ENCODE assay signal across 26 cellular contexts in the genomic region with DNA sequence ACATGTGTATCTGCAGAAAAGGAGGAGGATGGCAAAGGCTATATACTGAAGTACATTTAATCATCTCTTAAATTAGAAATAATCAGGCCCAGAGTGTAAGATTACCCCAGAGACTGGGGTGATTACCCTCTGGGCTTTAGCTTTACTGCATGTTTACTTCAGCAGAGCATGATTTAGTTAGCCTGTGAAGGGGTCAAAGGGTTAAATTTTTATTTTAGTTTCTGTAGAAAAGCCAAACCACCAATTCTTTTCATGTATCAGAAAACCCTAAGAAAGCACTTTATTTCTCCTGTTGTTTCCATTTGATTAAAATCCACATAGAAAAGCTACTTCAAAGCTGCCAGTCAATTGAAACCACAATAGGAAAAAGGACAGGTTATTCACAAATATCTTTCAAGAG.
"Had no signal": no experiment of that assay in that cellular context is flagged by ENCODE, and none has a peak within 500 bp of the region (broad histone marks: within the 10 kb centered on the region; RNA-seq: fewer than 3 reads in every experiment).

No MANE protein-coding gene starts in this region.

- H3K36me3 ChIP-seq: heart right ventricle, lower lobe of right lung, neural progenitor cell, upper lobe of left lung had no signal

- H3K27ac ChIP-seq: heart right ventricle, lower lobe of right lung, neural progenitor cell, SK-N-MC, testis, upper lobe of left lung had no signal

- ATAC-seq: activated CD4-positive, alpha-beta T cell treated with anti-CD3 and anti-CD28 coated beads for 36 hours; activated T-cell treated with anti-CD3 and anti-CD28 coated beads, Interleukin-2, amount 50 U/mL, for 72 hours; heart right ventricle; left colon; lower lobe of right lung; right cardiac atrium; stimulated activated naive B cell treated with anti-CD40 and anti-IgM and Interleukin-4, amounts not matched to agents 10 μg/mL and 1 μg/mL and 100 μg/mL, for 72 hours; T-helper 17 cell had no signal

- H2AFZ ChIP-seq: neural progenitor cell had no signal

- H3K4me2 ChIP-seq: neural progenitor cell had no signal

- H3K9ac ChIP-seq: neural progenitor cell had no signal

- H3K36me3 Mint-ChIP-seq: activated CD4-positive, alpha-beta memory T cell treated with anti-CD3 and anti-CD28 coated beads for 36 hours; activated naive CD4-positive, alpha-beta T cell treated with anti-CD3 and anti-CD28 coated beads, Interleukin-2, amount 10 ng/mL, durations not matched to agents 7 days and 5 days; brain; naive B cell; neural progenitor cell had no signal

- H3K9me3 ChIP-seq: heart right ventricle, lower lobe of right lung, testis, upper lobe of left lung had no signal

- H3K9me3 Mint-ChIP-seq: activated B cell treated with CpG ODN at 0.5 μM for 24 hours; activated CD4-positive, alpha-beta memory T cell treated with anti-CD3 and anti-CD28 coated beads for 36 hours; brain; neural progenitor cell had no signal

- FAIRE-seq: keratinocyte had no signal

- H3K4me1 ChIP-seq: heart right ventricle, lower lobe of right lung, neural progenitor cell, testis, upper lobe of left lung had no signal

- H3K4me1 Mint-ChIP-seq: naive B cell, T-helper 17 cell had no signal

- H3K27me3 ChIP-seq: heart right ventricle, neural progenitor cell, testis, upper lobe of left lung had no signal

- H3K27ac Mint-ChIP-seq: activated B cell treated with CpG ODN at 0.5 μM for 24 hours; activated CD4-positive, alpha-beta memory T cell treated with anti-CD3 and anti-CD28 coated beads for 36 hours; activated CD4-positive, alpha-beta T cell treated with anti-CD3 and anti-CD28 coated beads for 36 hours; activated naive CD4-positive, alpha-beta T cell treated with anti-CD3 and anti-CD28 coated beads, Interleukin-2, amount 10 ng/mL, durations not matched to agents 7 days and 5 days; activated T-cell treated with anti-CD3 and anti-CD28 coated beads, Interleukin-2, amount 50 U/mL, for 72 hours; brain; dendritic cell treated with granulocyte-macrophage colony-stimulating factor and Interleukin-4, amounts not matched to agents 40 ng/mL and 50 ng/mL, for 4 days; naive B cell; neural progenitor cell; progenitor cell of endocrine pancreas; stimulated activated naive B cell treated with anti-CD40 and anti-IgM and Interleukin-4, amounts not matched to agents 10 μg/mL and 1 μg/mL and 100 μg/mL, for 72 hours; T-helper 17 cell had no signal

- H3K4me3 ChIP-seq: heart right ventricle, lower lobe of right lung, neural progenitor cell, SK-N-MC, testis, upper lobe of left lung had no signal

- H3K27me3 Mint-ChIP-seq: activated B cell treated with CpG ODN at 0.5 μM for 24 hours; brain; dendritic cell treated with granulocyte-macrophage colony-stimulating factor and Interleukin-4, amounts not matched to agents 40 ng/mL and 50 ng/mL, for 4 days; progenitor cell of endocrine pancreas had no signal

- H3K4me3 Mint-ChIP-seq: activated B cell treated with CpG ODN at 0.5 μM for 24 hours; activated CD4-positive, alpha-beta memory T cell treated with anti-CD3 and anti-CD28 coated beads for 36 hours; activated CD4-positive, alpha-beta T cell treated with anti-CD3 and anti-CD28 coated beads for 36 hours; activated naive CD4-positive, alpha-beta T cell treated with anti-CD3 and anti-CD28 coated beads, Interleukin-2, amount 10 ng/mL, durations not matched to agents 7 days and 5 days; activated T-cell treated with anti-CD3 and anti-CD28 coated beads, Interleukin-2, amount 50 U/mL, for 72 hours; brain; dendritic cell treated with granulocyte-macrophage colony-stimulating factor and Interleukin-4, amounts not matched to agents 40 ng/mL and 50 ng/mL, for 4 days; naive B cell; neural progenitor cell; stimulated activated naive B cell treated with anti-CD40 and anti-IgM and Interleukin-4, amounts not matched to agents 10 μg/mL and 1 μg/mL and 100 μg/mL, for 72 hours; T-helper 17 cell had no signal

- DNase-seq: activated B cell treated with CpG ODN at 0.5 μM for 24 hours; activated CD4-positive, alpha-beta memory T cell treated with anti-CD3 and anti-CD28 coated beads for 36 hours; activated CD4-positive, alpha-beta T cell treated with anti-CD3 and anti-CD28 coated beads for 36 hours; activated effector memory CD4-positive, alpha-beta T cell treated with anti-CD3 and anti-CD28 coated beads, Interleukin-2, amount 50 U/mL, for 16 hours; activated naive CD4-positive, alpha-beta T cell treated with anti-CD3 and anti-CD28 coated beads, Interleukin-2, amount 10 ng/mL, durations not matched to agents 7 days and 5 days; activated T-cell treated with anti-CD3 and anti-CD28 coated beads, Interleukin-2, amount 50 U/mL, for 72 hours; amygdala; effector CD4-positive, alpha-beta T cell; heart right ventricle; left colon; lower lobe of right lung; naive B cell; right cardiac atrium; stimulated activated CD4-positive, alpha-beta T cell treated with anti-CD3 and anti-CD28 coated beads, Interleukin-2, amount 100 ng/mL, for 24 hours; stimulated activated CD8-positive, alpha-beta memory T cell treated with anti-CD3 and anti-CD28 coated beads, Interleukin-4, amount 100 ng/mL, for 48 hours; stimulated activated naive B cell treated with anti-CD40 and anti-IgM and Interleukin-4, amounts not matched to agents 10 μg/mL and 1 μg/mL and 100 μg/mL, for 72 hours; SW 1271; T-helper 17 cell; testis; upper lobe of left lung had no signal
